Comparison of ENCODE assay signal across 23 cellular contexts in the genomic region with DNA sequence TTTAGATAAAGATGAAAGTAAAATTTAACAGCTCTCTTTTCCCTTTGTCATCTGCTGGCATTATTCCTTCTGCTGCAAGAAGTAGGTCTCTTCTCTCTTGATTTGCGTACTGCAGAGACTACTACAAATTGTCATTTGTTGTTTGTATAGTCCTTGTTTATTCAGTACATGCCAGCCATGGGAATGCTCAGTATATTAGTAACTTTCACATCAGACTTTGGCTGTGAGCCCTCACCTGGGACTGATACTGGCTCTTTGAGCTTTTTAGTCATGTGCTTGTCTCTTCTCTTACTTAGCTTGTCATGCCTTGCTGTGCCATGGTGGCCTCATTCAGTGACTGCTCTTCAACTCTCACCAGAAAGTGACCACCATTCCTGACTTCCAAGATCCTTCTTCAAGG.
DNase-seq lines count a peak whose midpoint lies in the region; ATAC-seq and TF ChIP-seq lines count a peak whose summit lies in the region.
"Had no signal": no experiment of that assay in that cellular context is flagged by ENCODE, and none has a peak within 500 bp of the region (broad histone marks: within the 10 kb centered on the region; RNA-seq: fewer than 3 reads in every experiment).

No MANE protein-coding gene starts in this region.

- no peaks in the 10 kb centered on the region for H3K9me3 Mint-ChIP-seq in activated naive CD8-positive, alpha-beta T cell treated with anti-CD3 and anti-CD28 coated beads, Interleukin-2, amount 50 U/mL, for 24 hours
- H3K9me3 Mint-ChIP-seq: activated CD4-positive, alpha-beta memory T cell treated with anti-CD3 and anti-CD28 coated beads, Interleukin-2, amount 10 ng/mL, durations not matched to agents 7 days and 5 days; CD8-positive, alpha-beta T cell; natural killer cell; WTC11 had no signal

- WGBS in body of pancreas, 2 donors = 0% methylated on average over 1 of the region's 1 CpG

- no peak overlapping the region for H3K4me3 ChIP-seq in right atrium auricular region
- H3K4me3 ChIP-seq in body of pancreas = no peak overlapping the region
- H3K4me3 ChIP-seq: gastrocnemius medialis, SJCRH30 had no signal

- peaks cover 20% of the 10 kb centered on the region for H3K4me1 Mint-ChIP-seq in activated naive CD8-positive, alpha-beta T cell treated with anti-CD3 and anti-CD28 coated beads, Interleukin-2, amount 50 U/mL, for 24 hours

- no peaks in the 10 kb centered on the region for H3K36me3 ChIP-seq in right atrium auricular region
- no peaks in the 10 kb centered on the region for H3K36me3 ChIP-seq in body of pancreas (replicated peaks in 1 of 2; ENCODE audit: insufficient read depth in 1 of 2, low read depth in 2 of 2)
- H3K36me3 ChIP-seq: brain microvascular endothelial cell, gastrocnemius medialis, SJCRH30 had no signal

- DNase-seq in left ventricle myocardium superior = no peak
- no peak for DNase-seq in right atrium auricular region (ENCODE audit: low spot score)
- DNase-seq in body of pancreas = peak in 2 of 4 donors; percentile 58 to 64
- DNase-seq in mesenteric fat pad (ENCODE audit: low spot score) = peak; percentile 6
- DNase-seq in activated T-cell treated with anti-CD3 and anti-CD28 coated beads, Interleukin-2, amount 50 U/mL, for 48 hours = no peak
- DNase-seq in germinal center (ENCODE audit: low spot score) = no peak
- no peak for DNase-seq in sciatic nerve (ENCODE audit: low spot score)
- no peak for DNase-seq in activated naive CD8-positive, alpha-beta T cell treated with anti-CD3 and anti-CD28 coated beads, Interleukin-2, amount 50 U/mL, for 24 hours
- DNase-seq: activated CD4-positive, alpha-beta memory T cell treated with anti-CD3 and anti-CD28 coated beads, Interleukin-2, amount 10 ng/mL, durations not matched to agents 7 days and 5 days; activated T-cell treated with anti-CD3 and anti-CD28 coated beads, Interleukin-2, amount 50 U/mL, for 1 hour; brain microvascular endothelial cell; CD8-positive, alpha-beta T cell; GOT3; natural killer cell; NCI-H1436; NCI-H446; SJCRH30; stimulated activated CD4-positive, alpha-beta T cell treated with anti-CD3 and anti-CD28 coated beads, Interleukin-12 subunit alpha, Interleukin-12 subunit beta, amount 100 ng/mL, for 4 hours; T-helper 2 cell had no signal

- TF ChIP-seq CTCF in right atrium auricular region (IDR thresholded peaks at IDR 0.05) = no peak
- no peak for TF ChIP-seq CTCF in body of pancreas (IDR thresholded peaks at IDR 0.05)

- H3K27ac ChIP-seq in right atrium auricular region (peak overlapping the region in 1 of 2 donors; percentile 65), body of pancreas (peak overlapping the region in 3 of 4 donors; percentile 36 to 71 (median 38))
- H3K27ac ChIP-seq: brain microvascular endothelial cell, SJCRH30 had no signal

- H3K9me3 ChIP-seq in right atrium auricular region = no peaks in the 10 kb centered on the region
- no peaks in the 10 kb centered on the region for H3K9me3 ChIP-seq in body of pancreas
- H3K9me3 ChIP-seq: gastrocnemius medialis, SJCRH30 had no signal

- ATAC-seq in left ventricle myocardium superior (peak; percentile 7), body of pancreas (peak; percentile 57), sciatic nerve (no peak)
- no peak for ATAC-seq in activated naive CD8-positive, alpha-beta T cell treated with anti-CD3 and anti-CD28 coated beads, Interleukin-2, amount 50 U/mL, for 24 hours
- ATAC-seq: activated naive CD4-positive, alpha-beta T cell treated with anti-CD3 and anti-CD28 coated beads, Interleukin-2, amount 50 U/mL, for 72 hours; CD8-positive, alpha-beta T cell; WTC11 had no signal

- intact Hi-C loops in left ventricle myocardium superior (cut with micrococcal nuclease) = no loop called here
- intact Hi-C loops in body of pancreas (cut with DNase I) = no loop called here
- intact Hi-C loops in sciatic nerve (cut with DNase I) = no loop called here

- TF ChIP-seq POLR2A in body of pancreas (IDR thresholded peaks at IDR 0.05) = no peak

- H3K27me3 Mint-ChIP-seq in activated naive CD8-positive, alpha-beta T cell treated with anti-CD3 and anti-CD28 coated beads, Interleukin-2, amount 50 U/mL, for 24 hours = no peaks in the 10 kb centered on the region
- H3K27me3 Mint-ChIP-seq: activated CD4-positive, alpha-beta memory T cell treated with anti-CD3 and anti-CD28 coated beads, Interleukin-2, amount 10 ng/mL, durations not matched to agents 7 days and 5 days; progenitor cell of endocrine pancreas had no signal

- H3K4me1 ChIP-seq in right atrium auricular region (peaks cover 0 to 41% of the 10 kb centered on the region in 2 donors), body of pancreas (peaks cover 47% of the 10 kb centered on the region)

- no peak overlapping the region for H3K4me3 Mint-ChIP-seq in activated naive CD8-positive, alpha-beta T cell treated with anti-CD3 and anti-CD28 coated beads, Interleukin-2, amount 50 U/mL, for 24 hours
- H3K4me3 Mint-ChIP-seq: activated CD4-positive, alpha-beta memory T cell treated with anti-CD3 and anti-CD28 coated beads, Interleukin-2, amount 10 ng/mL, durations not matched to agents 7 days and 5 days; CD8-positive, alpha-beta T cell; natural killer cell; WTC11 had no signal

- peaks cover 52% of the 10 kb centered on the region for H3K36me3 Mint-ChIP-seq in activated naive CD8-positive, alpha-beta T cell treated with anti-CD3 and anti-CD28 coated beads, Interleukin-2, amount 50 U/mL, for 24 hours (ENCODE audit: low read depth)
- H3K36me3 Mint-ChIP-seq: WTC11 had no signal

- H3K27me3 ChIP-seq in right atrium auricular region (no peaks in the 10 kb centered on the region), body of pancreas (no peaks in the 10 kb centered on the region)
- H3K27me3 ChIP-seq: brain microvascular endothelial cell, gastrocnemius medialis, SJCRH30 had no signal

- H3K27ac Mint-ChIP-seq in activated naive CD8-positive, alpha-beta T cell treated with anti-CD3 and anti-CD28 coated beads, Interleukin-2, amount 50 U/mL, for 24 hours = no peak overlapping the region
- H3K27ac Mint-ChIP-seq: activated CD4-positive, alpha-beta memory T cell treated with anti-CD3 and anti-CD28 coated beads, Interleukin-2, amount 10 ng/mL, durations not matched to agents 7 days and 5 days; activated naive CD4-positive, alpha-beta T cell treated with anti-CD3 and anti-CD28 coated beads, Interleukin-2, amount 50 U/mL, for 72 hours; CD8-positive, alpha-beta T cell; natural killer cell; progenitor cell of endocrine pancreas; WTC11 had no signal

Comparison
In these comparisons a context has a peak if more than half of its experiments do, and no peak if none do; other contexts are left out.
1. ATAC-seq: peak in left ventricle myocardium superior (single experiment) and body of pancreas (single experiment); none in sciatic nerve (single experiment) and activated naive CD8-positive, alpha-beta T cell treated with anti-CD3 and anti-CD28 coated beads, Interleukin-2, amount 50 U/mL, for 24 hours (single experiment).